In the genomic region with DNA sequence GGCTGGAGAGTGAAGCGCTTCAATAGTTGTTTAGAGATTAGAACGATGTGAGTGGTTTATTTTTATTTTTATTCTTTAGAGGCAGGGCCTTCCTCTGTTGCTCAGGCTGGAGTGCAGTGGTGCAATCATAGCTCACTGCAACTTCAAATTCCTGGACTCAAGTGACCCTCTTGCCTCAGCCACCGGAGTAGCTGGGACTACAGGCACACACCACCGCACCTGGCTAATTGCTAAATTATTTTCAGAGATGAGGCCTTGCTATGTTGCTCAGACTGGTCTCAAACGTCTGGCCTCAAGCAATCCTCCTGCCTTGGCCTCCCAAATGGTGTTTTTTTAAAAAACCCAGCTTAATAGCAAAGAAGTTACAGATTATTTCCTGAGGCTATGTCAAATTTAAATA, we compare ENCODE assay signal across 19 cellular contexts. TPM values are rescaled to one million over a fixed set of nuclear protein-coding genes. Genes with fewer than 3 reads are reported as not detected.
A peak's percentile ranks its signal among the peaks of the same experiment; 100 is the strongest.
DNase-seq lines count a peak whose midpoint lies in the region; ATAC-seq and TF ChIP-seq lines count a peak whose summit lies in the region.
"Had no signal": no experiment of that assay in that cellular context is flagged by ENCODE, and none has a peak within 500 bp of the region (broad histone marks: within the 10 kb centered on the region; RNA-seq: fewer than 3 reads in every experiment).

No MANE protein-coding gene starts in this region.

- H3K27me3 Mint-ChIP-seq in immature natural killer cell (ENCODE audit: low read depth in 3 of 3): peaks cover 1 to 6% (median 5%) of the 10 kb centered on the region in 3 donors

- intact Hi-C loops in Right ventricle myocardium superior (cut with DNase I) (no loop called here), left ventricle myocardium superior (cut with micrococcal nuclease) (no loop called here), lower lobe of right lung (cut with DNase I) (no loop called here)

- peak overlapping the region in 1 of 2 donors; percentile 45 for H3K27ac ChIP-seq in right atrium auricular region
- no peak overlapping the region for H3K27ac ChIP-seq in lower lobe of right lung
- H3K27ac ChIP-seq: Peyer's patch had no signal

- DNase-seq in Right ventricle myocardium superior (no peak), right atrium auricular region (ENCODE audit: low spot score) (no peak), left ventricle myocardium superior (no peak), lower lobe of right lung (peak; percentile 51), dermis blood vessel endothelial cell (no peak), globus pallidus (ENCODE audit: low spot score) (no peak), immature natural killer cell (no peak)
- DNase-seq: 8988T, C1 segment of cervical spinal cord, DMS53, H9, Karpas-422, MM.1S, NCI-H1930, NCI-H2171 treated with DMSO at 0.1 percent for 48 hours, NCI-H774, Peyer's patch, SIG-M5 had no signal

- no peaks in the 10 kb centered on the region for H3K4me1 Mint-ChIP-seq in immature natural killer cell
- H3K4me1 Mint-ChIP-seq: H9 had no signal

- H3K4me1 ChIP-seq in right atrium auricular region (peaks cover 3 to 11% of the 10 kb centered on the region in 2 donors), lower lobe of right lung (peaks cover 10% of the 10 kb centered on the region)
- H3K4me1 ChIP-seq: Peyer's patch had no signal

- no peak overlapping the region for H3K4me3 Mint-ChIP-seq in immature natural killer cell
- H3K4me3 Mint-ChIP-seq: H9 had no signal

- no peaks in the 10 kb centered on the region for H3K36me3 ChIP-seq in right atrium auricular region
- no peaks in the 10 kb centered on the region for H3K36me3 ChIP-seq in lower lobe of right lung

- H3K9me3 ChIP-seq in right atrium auricular region (no peaks in the 10 kb centered on the region), lower lobe of right lung (no peaks in the 10 kb centered on the region)
- H3K9me3 ChIP-seq: Peyer's patch had no signal

- H3K27me3 ChIP-seq in right atrium auricular region (no peaks in the 10 kb centered on the region), lower lobe of right lung (ENCODE audit: low read depth) (no peaks in the 10 kb centered on the region)
- H3K27me3 ChIP-seq: Peyer's patch had no signal

- no peak overlapping the region for H3K27ac Mint-ChIP-seq in immature natural killer cell
- H3K27ac Mint-ChIP-seq: H9 had no signal

- H3K36me3 Mint-ChIP-seq in immature natural killer cell: no peaks in the 10 kb centered on the region

- H3K4me3 ChIP-seq in right atrium auricular region: no peak overlapping the region
- H3K4me3 ChIP-seq in lower lobe of right lung: no peak overlapping the region
- H3K4me3 ChIP-seq: Peyer's patch had no signal

- ATAC-seq in Right ventricle myocardium superior (ENCODE audit: poor library complexity) (peak; percentile 85), left ventricle myocardium superior (peak; percentile 89), lower lobe of right lung (peak; percentile 81 to 87), HG03280 (IDR thresholded peaks at IDR 0.05; ENCODE audit: unreplicated experiment) (no peak)

- H3K9me3 Mint-ChIP-seq in immature natural killer cell: no peaks in the 10 kb centered on the region
- H3K9me3 Mint-ChIP-seq: H9 had no signal

- TF ChIP-seq CTCF in right atrium auricular region (IDR thresholded peaks at IDR 0.05): no peak
- no peak for TF ChIP-seq CTCF in lower lobe of right lung (IDR thresholded peaks at IDR 0.05)

RNA-seq across cellular contexts. Expression of a gene that starts 29.0 kb away (rescaled TPM):
- total RNA-seq in Right ventricle myocardium superior (23.6 TPM), right atrium auricular region (10 to 100 TPM; 12.3 to 17.9 TPM), left ventricle myocardium superior (24.0 TPM), lower lobe of right lung (128 TPM), dermis blood vessel endothelial cell (57.7 and 69.4 TPM in 2 replicates)
- polyA plus RNA-seq in immature natural killer cell: not detected
